Comparison of ENCODE assay signal across 7 cellular contexts in the genomic region with DNA sequence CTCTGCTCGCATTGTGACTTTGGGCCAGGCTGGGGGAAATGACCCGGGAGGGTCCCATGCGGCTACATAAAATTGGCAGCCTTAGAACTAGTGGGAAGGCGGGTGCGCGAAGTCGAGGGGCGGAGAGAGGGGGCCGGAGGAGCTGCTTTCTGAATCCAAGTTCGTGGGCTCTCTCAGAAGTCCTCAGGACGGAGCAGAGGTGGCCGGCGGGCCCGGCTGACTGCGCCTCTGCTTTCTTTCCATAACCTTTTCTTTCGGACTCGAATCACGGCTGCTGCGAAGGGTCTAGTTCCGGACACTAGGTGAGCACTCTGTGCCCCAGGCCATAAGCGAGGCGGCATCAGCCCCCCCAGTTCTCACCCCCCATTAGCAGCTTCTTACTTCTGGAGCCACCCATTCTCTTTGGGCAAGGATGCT. TPM values are rescaled to one million over a fixed set of nuclear protein-coding genes. Genes with fewer than 3 reads are reported as not detected.
DNase-seq lines count a peak whose midpoint lies in the region; ATAC-seq and TF ChIP-seq lines count a peak whose summit lies in the region.

A gene with protein sequence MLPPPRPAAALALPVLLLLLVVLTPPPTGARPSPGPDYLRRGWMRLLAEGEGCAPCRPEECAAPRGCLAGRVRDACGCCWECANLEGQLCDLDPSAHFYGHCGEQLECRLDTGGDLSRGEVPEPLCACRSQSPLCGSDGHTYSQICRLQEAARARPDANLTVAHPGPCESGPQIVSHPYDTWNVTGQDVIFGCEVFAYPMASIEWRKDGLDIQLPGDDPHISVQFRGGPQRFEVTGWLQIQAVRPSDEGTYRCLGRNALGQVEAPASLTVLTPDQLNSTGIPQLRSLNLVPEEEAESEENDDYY (plus strand): TSS at position 176 of the 417 bp plus-strand sequence. CDS start 604 bp downstream, outside the sequence.

- peak within 1 kb of the TSS; percentile 90 for H3K4me2 ChIP-seq in hepatocyte

- TF ChIP-seq CTCF in HEK293 (tag by site-specific recombination; IDR thresholded peaks at IDR 0.05), result no peak
- no peak for TF ChIP-seq CTCF in activated B cell treated with CpG ODN at 0.5 μM for 24 hours (IDR thresholded peaks at IDR 0.05)
- TF ChIP-seq CTCF in hepatocyte (IDR thresholded peaks at IDR 0.05; ENCODE audit: poor library complexity), result no peak
- TF ChIP-seq CTCF in spleen (IDR thresholded peaks at IDR 0.05 in 8 of 11, conservative IDR thresholded peaks at IDR 0.05 in 3 of 11), result no peak

- H3K4me1 Mint-ChIP-seq in activated B cell treated with CpG ODN at 0.5 μM for 24 hours, result peaks cover 46% of the 10 kb centered on the region

- peak within 1 kb of the TSS; percentile 91 for H3K4me3 ChIP-seq in HEK293 (ENCODE audit: low read depth, low read length)
- H3K4me3 ChIP-seq in hepatocyte, result peak within 1 kb of the TSS; percentile 80
- H3K4me3 ChIP-seq in spleen, result peak within 1 kb of the TSS; percentile 47 to 87 (median 70)

- no peaks in the 10 kb centered on the region for H3K9me2 ChIP-seq in hepatocyte (replicated peaks; ENCODE audit: insufficient read depth)

- H3K27ac ChIP-seq in HEK293 (ENCODE audit: extremely low read depth, low read depth, low read length) (peak within 1 kb of the TSS; percentile 97), hepatocyte (peak within 1 kb of the TSS; percentile 98), spleen (peak within 1 kb of the TSS; percentile 89 to 99 (median 98))

- TF ChIP-seq POLR2A in spleen (IDR thresholded peaks at IDR 0.05), result no peak

- H3K27me3 Mint-ChIP-seq in activated B cell treated with CpG ODN at 0.5 μM for 24 hours, result peaks cover 8% of the 10 kb centered on the region

- peak within 1 kb of the TSS; percentile 95 for H3K27ac Mint-ChIP-seq in activated B cell treated with CpG ODN at 0.5 μM for 24 hours

- peaks cover 22% of the 10 kb centered on the region for H3K4me1 ChIP-seq in HEK293 (ENCODE audit: control insufficient read depth, insufficient read depth, low read length)
- H3K4me1 ChIP-seq in hepatocyte (ENCODE audit: insufficient read depth), result peaks cover 31% of the 10 kb centered on the region
- H3K4me1 ChIP-seq in spleen, result peaks cover 32 to 76% (median 64%) of the 10 kb centered on the region in 6 donors

- WGBS in hepatocyte (ENCODE audit: low lambda C conversion rate, missing lambda C conversion rate), result 20% methylated on average over 20 of the region's 22 CpGs
- WGBS in spleen, 5 donors, result 46 to 63% (median 51%) methylated on average over 21 to 22 of the region's 22 CpGs

- no peaks in the 10 kb centered on the region for H4K20me1 ChIP-seq in hepatocyte (ENCODE audit: insufficient read depth, poor library complexity, severe bottlenecking)

- no peaks in the 10 kb centered on the region for H3K27me3 ChIP-seq in hepatocyte
- peaks cover 0 to 57% (median 25%) of the 10 kb centered on the region in 7 donors for H3K27me3 ChIP-seq in spleen (replicated peaks in 1 of 7)

- no peaks in the 10 kb centered on the region for H3K9me3 Mint-ChIP-seq in activated B cell treated with CpG ODN at 0.5 μM for 24 hours

- CTCF ChIA-PET in HEK293 (lab: Yijun Ruan, JAX) (interaction anchor here (0.7 to 5.8 kb wide), 8 partner anchors 12 to 153 kb away, joined by 3 to 112 read pairs (median 20); no protein-coding TSS in a partner anchor), activated B cell treated with CpG ODN at 0.5 μM for 24 hours (lab: Charles Lee) (interaction anchor here (1.5 to 7.5 kb wide), 5 partner anchors 11 to 80 kb away, joined by 3 to 71 read pairs (median 27); no protein-coding TSS in a partner anchor)

- H3K36me3 ChIP-seq in HEK293 (ENCODE audit: control insufficient read depth in 2 of 2, insufficient read depth in 1 of 2, low read length in 2 of 2) (peaks cover 7% of the 10 kb centered on the region in 2 experiments; a peak in 2 of 3 replicates), hepatocyte (replicated peaks; ENCODE audit: insufficient read depth, low read depth) (no peaks in the 10 kb centered on the region), spleen (no peaks in the 10 kb centered on the region)

- POLR2A ChIA-PET in HEK293 (lab: Yijun Ruan, JAX) (interaction anchor here (1.3 to 2.3 kb wide), 7 partner anchors 10 to 50 kb away, joined by 4 to 32 read pairs (median 9); a partner anchor contains a TSS), activated B cell treated with CpG ODN at 0.5 μM for 24 hours (lab: Charles Lee) (interaction anchor here (0.6 to 2.4 kb wide), 8 partner anchors 8 to 526 kb away, joined by 4 to 24 read pairs (median 6); a partner anchor contains a TSS)

- peaks cover 19% of the 10 kb centered on the region for H3K79me2 ChIP-seq in hepatocyte

- H3K36me3 Mint-ChIP-seq in activated B cell treated with CpG ODN at 0.5 μM for 24 hours (ENCODE audit: low read depth), result peaks cover 5% of the 10 kb centered on the region

- no peak for ATAC-seq in activated B cell treated with CpG ODN at 0.5 μM for 24 hours (ENCODE audit: low read depth)
- no peak for ATAC-seq in HG02885 (IDR thresholded peaks at IDR 0.05; ENCODE audit: poor library complexity, unreplicated experiment)
- ATAC-seq in GM21447 (IDR thresholded peaks at IDR 0.05; ENCODE audit: unreplicated experiment), result no peak
- no peak for ATAC-seq in GM21717 (IDR thresholded peaks at IDR 0.05; ENCODE audit: unreplicated experiment)

- intact Hi-C loops in activated B cell treated with CpG ODN at 0.5 μM for 24 hours (cut with micrococcal nuclease), result loop anchor here (2.0 to 10.0 kb wide), 5 partner anchors 65 to 1583 kb away; a partner anchor contains a TSS
- intact Hi-C loops in spleen (cut with DNase I; ENCODE audit: low total_unique reads), result no loop called here

- peak within 1 kb of the TSS; percentile 84 for H2AFZ ChIP-seq in hepatocyte

- no peaks in the 10 kb centered on the region for H3K9me3 ChIP-seq in HEK293 (ENCODE audit: control insufficient read depth, insufficient read depth, low read depth, low read length)
- no peaks in the 10 kb centered on the region for H3K9me3 ChIP-seq in hepatocyte (ENCODE audit: low read depth)
- H3K9me3 ChIP-seq in spleen, result no peaks in the 10 kb centered on the region

- H3K4me3 Mint-ChIP-seq in activated B cell treated with CpG ODN at 0.5 μM for 24 hours, result peak within 1 kb of the TSS; percentile 98

- DNase-seq in activated B cell treated with CpG ODN at 0.5 μM for 24 hours (no peak), hepatocyte (ENCODE audit: low spot score) (no peak), spleen (peak; percentile 81)

TF ChIP-seq in HEK293, 187 proteins besides CTCF, POLR2A, EP300 and RAD21:
- no peak for TF ChIP-seq ZNF133 (tag by site-specific recombination; IDR thresholded peaks at IDR 0.05)
- TF ChIP-seq SP3 (tag by site-specific recombination; IDR thresholded peaks at IDR 0.05), result peak; percentile 42
- TF ChIP-seq, protein P1, sequence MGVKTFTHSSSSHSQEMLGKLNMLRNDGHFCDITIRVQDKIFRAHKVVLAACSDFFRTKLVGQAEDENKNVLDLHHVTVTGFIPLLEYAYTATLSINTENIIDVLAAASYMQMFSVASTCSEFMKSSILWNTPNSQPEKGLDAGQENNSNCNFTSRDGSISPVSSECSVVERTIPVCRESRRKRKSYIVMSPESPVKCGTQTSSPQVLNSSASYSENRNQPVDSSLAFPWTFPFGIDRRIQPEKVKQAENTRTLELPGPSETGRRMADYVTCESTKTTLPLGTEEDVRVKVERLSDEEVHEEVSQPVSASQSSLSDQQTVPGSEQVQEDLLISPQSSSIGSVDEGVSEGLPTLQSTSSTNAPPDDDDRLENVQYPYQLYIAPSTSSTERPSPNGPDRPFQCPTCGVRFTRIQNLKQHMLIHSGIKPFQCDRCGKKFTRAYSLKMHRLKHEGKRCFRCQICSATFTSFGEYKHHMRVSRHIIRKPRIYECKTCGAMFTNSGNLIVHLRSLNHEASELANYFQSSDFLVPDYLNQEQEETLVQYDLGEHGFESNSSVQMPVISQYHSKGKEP (tag by site-specific recombination; IDR thresholded peaks at IDR 0.05), result no peak
- TF ChIP-seq ZNF366 (tag by site-specific recombination; conservative IDR thresholded peaks at IDR 0.05), result no peak
- TF ChIP-seq ZIC2 (tag by site-specific recombination; IDR thresholded peaks at IDR 0.05), result no peak
- no peak for TF ChIP-seq HOXD13 (CRISPR knock-in tag; IDR thresholded peaks at IDR 0.05; ENCODE audit: borderline replicate concordance)
- no peak for TF ChIP-seq SP7 (tag by site-specific recombination; IDR thresholded peaks at IDR 0.05)
- no peak for TF ChIP-seq ZNF433 (tag by site-specific recombination; IDR thresholded peaks at IDR 0.05; ENCODE audit: low read depth)
- TF ChIP-seq, protein P2, sequence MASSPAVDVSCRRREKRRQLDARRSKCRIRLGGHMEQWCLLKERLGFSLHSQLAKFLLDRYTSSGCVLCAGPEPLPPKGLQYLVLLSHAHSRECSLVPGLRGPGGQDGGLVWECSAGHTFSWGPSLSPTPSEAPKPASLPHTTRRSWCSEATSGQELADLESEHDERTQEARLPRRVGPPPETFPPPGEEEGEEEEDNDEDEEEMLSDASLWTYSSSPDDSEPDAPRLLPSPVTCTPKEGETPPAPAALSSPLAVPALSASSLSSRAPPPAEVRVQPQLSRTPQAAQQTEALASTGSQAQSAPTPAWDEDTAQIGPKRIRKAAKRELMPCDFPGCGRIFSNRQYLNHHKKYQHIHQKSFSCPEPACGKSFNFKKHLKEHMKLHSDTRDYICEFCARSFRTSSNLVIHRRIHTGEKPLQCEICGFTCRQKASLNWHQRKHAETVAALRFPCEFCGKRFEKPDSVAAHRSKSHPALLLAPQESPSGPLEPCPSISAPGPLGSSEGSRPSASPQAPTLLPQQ (tag by site-specific recombination; IDR thresholded peaks at IDR 0.05), result peak; percentile 35; the same call in 1 of the 2 replicates

RNA-seq across cellular contexts. Expression of the gene that starts here (rescaled TPM):
- total RNA-seq in activated B cell treated with CpG ODN at 0.5 μM for 24 hours (0.58 TPM in 1 of 2 replicates, not detected in the other), hepatocyte (31.9 and 34.8 TPM in 2 replicates), spleen (10 to 100 TPM; 15.1 to 67.3 (median 57.3) TPM)
- polyA plus RNA-seq in hepatocyte (18.2 and 19.5 TPM in 2 replicates), spleen (10 to 100 TPM; 11.6 to 32.5 (median 15.5) TPM)

Comparison
In these comparisons a context has a peak if more than half of its experiments do, and no peak if none do; other contexts are left out.
1. RNA of the gene that starts here (total RNA-seq): 15.1 to 67.3 TPM in spleen and 31.9 to 34.8 TPM in hepatocyte; 0.58 TPM in activated B cell treated with CpG ODN at 0.5 μM for 24 hours; every median in the first group is over 10 times any median in the second.
2. Peak in every context shown above with its lines, with median percentiles within 50 percentile points of each other: H3K27ac ChIP-seq and H3K4me3 ChIP-seq.